ENCODE assay signal across 10 cellular contexts in the genomic region with DNA sequence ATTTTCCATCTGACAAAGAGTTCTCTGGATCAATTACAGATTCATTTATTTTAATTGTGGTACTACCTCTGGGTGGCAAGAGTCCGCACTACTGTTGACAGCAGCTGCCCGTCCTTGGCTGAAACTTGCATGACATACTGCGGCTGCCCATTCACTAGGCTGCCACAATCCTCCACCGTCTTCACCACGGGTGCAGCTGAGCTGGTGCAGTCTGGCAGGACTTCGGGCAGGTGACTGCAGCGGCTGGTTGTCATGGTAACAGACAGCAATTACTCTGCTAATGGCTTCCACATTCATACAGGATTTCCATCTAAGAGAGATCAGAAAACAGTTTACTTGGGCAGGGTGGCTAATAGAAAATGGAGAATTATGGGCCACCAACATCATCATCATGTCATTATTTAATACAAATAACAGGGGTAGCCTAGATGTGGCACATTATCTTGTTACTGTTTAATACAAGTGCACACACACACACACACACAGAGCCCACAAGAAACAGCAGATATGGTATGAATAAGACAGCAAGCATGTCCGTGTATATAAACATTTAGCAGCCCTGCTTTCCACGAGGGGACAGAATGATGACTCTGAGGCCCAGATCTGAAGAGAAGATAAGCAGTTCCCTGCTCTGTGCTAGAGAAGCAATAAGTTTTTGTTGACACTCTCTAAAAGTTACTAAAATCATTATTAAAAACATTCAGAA.
DNase-seq lines count a peak whose midpoint lies in the region; ATAC-seq and TF ChIP-seq lines count a peak whose summit lies in the region.
"Had no signal": no experiment of that assay in that cellular context is flagged by ENCODE, and none has a peak within 500 bp of the region (broad histone marks: within the 10 kb centered on the region; RNA-seq: fewer than 3 reads in every experiment).

No MANE protein-coding gene starts in this region.

- no peak for TF ChIP-seq CTCF in Calu3 (IDR thresholded peaks at IDR 0.05; ENCODE audit: unreplicated experiment)
- no peak for TF ChIP-seq CTCF in gastroesophageal sphincter (IDR thresholded peaks at IDR 0.05)
- no peak for TF ChIP-seq CTCF in esophagus squamous epithelium (IDR thresholded peaks at IDR 0.05)

- peaks cover 33% of the 10 kb centered on the region for H3K4me1 Mint-ChIP-seq in Calu3 (ENCODE audit: low read depth, unreplicated experiment)

- H3K9me3 Mint-ChIP-seq in Calu3 (ENCODE audit: low read depth, unreplicated experiment), result no peaks in the 10 kb centered on the region
- H3K9me3 Mint-ChIP-seq: activated T-helper 1 cell treated with anti-CD3 and anti-CD28 coated beads, Interleukin-12 subunit alpha, Interleukin-12 subunit beta, Interleukin-2, Interleukin-4 antibody, amounts not matched to agents 30 ng/mL and 10 ng/mL and 1 ng/mL, durations not matched to agents 14 hours and 24 hours and 36 hours had no signal

- peaks cover 10% of the 10 kb centered on the region for H3K36me3 Mint-ChIP-seq in Calu3 (ENCODE audit: insufficient read depth, unreplicated experiment)

- 53 to 65% methylated on average over 5 to 7 of the region's 9 CpGs for WGBS in gastroesophageal sphincter (ENCODE audit: low coverage in 1 of 2), 2 donors
- 39 to 48% methylated on average over 7 to 9 of the region's 9 CpGs for WGBS in esophagus squamous epithelium, 2 donors

- peaks cover 0 to 5% of the 10 kb centered on the region in 2 donors for H3K36me3 ChIP-seq in gastroesophageal sphincter
- no peaks in the 10 kb centered on the region for H3K36me3 ChIP-seq in esophagus squamous epithelium
- H3K36me3 ChIP-seq in MG63, result peaks cover 2% of the 10 kb centered on the region; the same call in 1 of the 2 replicates

- H3K4me3 ChIP-seq in gastroesophageal sphincter (no peak overlapping the region), esophagus squamous epithelium (no peak overlapping the region), MG63 (no peak overlapping the region)
- H3K4me3 ChIP-seq: BLaER1 treated with 17β-estradiol and CSF1 and Interleukin-3, amounts not matched to agents 10 nM and 100 nM had no signal

- peak overlapping the region; percentile 63 for H3K27ac Mint-ChIP-seq in Calu3 (ENCODE audit: unreplicated experiment)
- H3K27ac Mint-ChIP-seq: activated T-helper 1 cell treated with anti-CD3 and anti-CD28 coated beads, Interleukin-12 subunit alpha, Interleukin-12 subunit beta, Interleukin-2, Interleukin-4 antibody, amounts not matched to agents 30 ng/mL and 10 ng/mL and 1 ng/mL, durations not matched to agents 14 hours and 24 hours and 36 hours had no signal

- intact Hi-C loops in Calu3 (cut with micrococcal nuclease; ENCODE audit: unreplicated experiment), result loop anchor here (5.0 kb wide), 2 partner anchors 84 to 109 kb away; no protein-coding TSS in a partner anchor
- intact Hi-C loops in esophagus squamous epithelium (cut with DNase I), result no loop called here

- no peaks in the 10 kb centered on the region for H3K9me3 ChIP-seq in gastroesophageal sphincter
- H3K9me3 ChIP-seq in esophagus squamous epithelium, result no peaks in the 10 kb centered on the region
- H3K9me3 ChIP-seq in MG63, result no peaks in the 10 kb centered on the region

- CTCF ChIA-PET in Calu3 (lab: Charles Lee), result interaction anchor here (0.5 to 0.8 kb wide), 3 partner anchors 28 to 111 kb away, joined by 3 to 6 read pairs (median 5); no protein-coding TSS in a partner anchor

- H3K27ac ChIP-seq in gastroesophageal sphincter, result no peak overlapping the region
- no peak overlapping the region for H3K27ac ChIP-seq in esophagus squamous epithelium
- H3K27ac ChIP-seq: BLaER1 treated with 17β-estradiol and CSF1 and Interleukin-3, amounts not matched to agents 10 nM and 100 nM had no signal

- H3K4me3 Mint-ChIP-seq in Calu3 (ENCODE audit: low read depth, unreplicated experiment), result peak overlapping the region; percentile 50
- H3K4me3 Mint-ChIP-seq: activated T-helper 1 cell treated with anti-CD3 and anti-CD28 coated beads, Interleukin-12 subunit alpha, Interleukin-12 subunit beta, Interleukin-2, Interleukin-4 antibody, amounts not matched to agents 30 ng/mL and 10 ng/mL and 1 ng/mL, durations not matched to agents 14 hours and 24 hours and 36 hours had no signal

- no peak for TF ChIP-seq EP300 in gastroesophageal sphincter (IDR thresholded peaks at IDR 0.05)

- H3K4me1 ChIP-seq in gastroesophageal sphincter, result peaks cover 0 to 10% (median 0%) of the 10 kb centered on the region in 3 donors
- peaks cover 0 to 9% (median 0%) of the 10 kb centered on the region in 3 donors for H3K4me1 ChIP-seq in esophagus squamous epithelium

- no TSS peak for BruUV-seq in Calu3 (replicated peaks; lab: Mats Ljungman, UMichigan)

- DNase-seq in Calu3, result peak; percentile 67
- DNase-seq in NCI-H1436 treated with DMSO at 0.1 percent for 48 hours (lab: John Stamatoyannopoulos, UW), result peak; percentile 50
- DNase-seq in SK-N-DZ (ENCODE audit: low spot score), result peak; percentile 89
- DNase-seq in hypothalamus (lab: John Stamatoyannopoulos, UW), result peak in 28 of 51 donors; percentile 7 to 67 (median 18)
- DNase-seq in esophagus squamous epithelium (lab: John Stamatoyannopoulos, UW), result no peak
- DNase-seq in MG63, result no peak
- DNase-seq in ureter (ENCODE audit: low spot score), result no peak

- TF ChIP-seq POLR2A in gastroesophageal sphincter (IDR thresholded peaks at IDR 0.05) (no peak), esophagus squamous epithelium (IDR thresholded peaks at IDR 0.05) (no peak)

- H3K27me3 ChIP-seq in gastroesophageal sphincter, result no peaks in the 10 kb centered on the region
- H3K27me3 ChIP-seq in esophagus squamous epithelium, result no peaks in the 10 kb centered on the region
- no peaks in the 10 kb centered on the region for H3K27me3 ChIP-seq in MG63
- H3K27me3 ChIP-seq: BLaER1 treated with 17β-estradiol and CSF1 and Interleukin-3, amounts not matched to agents 10 nM and 100 nM had no signal

- ATAC-seq in gastroesophageal sphincter, result no peak

- no peaks in the 10 kb centered on the region for H3K27me3 Mint-ChIP-seq in Calu3 (ENCODE audit: unreplicated experiment)

Comparison
In these comparisons a context has a peak if more than half of its experiments do, and no peak if none do; other contexts are left out.
1. DNase-seq: peak in Calu3 (single experiment), NCI-H1436 treated with DMSO at 0.1 percent for 48 hours (single experiment), SK-N-DZ (single experiment) and hypothalamus (28 of 51); none in esophagus squamous epithelium (single experiment), MG63 (single experiment) and ureter (single experiment).